1 cellular context compared by ENCODE assay signal in genomic region chr12:6180300-6181051, GRCh38.
TF ChIP-seq lines count a peak whose summit lies in the region.

No MANE protein-coding gene starts in this region.

TF ChIP-seq in HepG2, 621 proteins besides CTCF, POLR2A, EP300 and RAD21 (continued from another document and continues in another):
- TF ChIP-seq DRAP1 (CRISPR knock-in tag; IDR thresholded peaks at IDR 0.05) (peak; percentile 43; the same call in 1 of the 2 replicates), HNRNPL (IDR thresholded peaks at IDR 0.05; ENCODE audit: low read depth, low read length) (peak; percentile 85), MTF1 (CRISPR knock-in tag; IDR thresholded peaks at IDR 0.05) (no peak), SP1 (IDR thresholded peaks at IDR 0.05) (no peak), SP1 (CRISPR knock-in tag; IDR thresholded peaks at IDR 0.05) (no peak), CENPX (CRISPR knock-in tag; IDR thresholded peaks at IDR 0.05) (no peak), SAP130 (CRISPR knock-in tag; IDR thresholded peaks at IDR 0.05; ENCODE audit: low read depth) (peak; percentile 66), TFDP2 (CRISPR knock-in tag; IDR thresholded peaks at IDR 0.05) (no peak), ZSCAN20 (CRISPR knock-in tag; IDR thresholded peaks at IDR 0.05; ENCODE audit: borderline replicate concordance) (no peak), HNF4A (CRISPR knock-in tag; IDR thresholded peaks at IDR 0.05) (peak; percentile 34), GTF2F1 (IDR thresholded peaks at IDR 0.05; ENCODE audit: low read length) (no peak), HNF4G (IDR thresholded peaks at IDR 0.05; ENCODE audit: borderline replicate concordance, low read depth, low read length) (no peak), HNF4G (CRISPR knock-in tag; IDR thresholded peaks at IDR 0.05; ENCODE audit: borderline replicate concordance, low read depth) (peak; percentile 34; the same call in 1 of the 2 replicates), ZNF691 (CRISPR knock-in tag; IDR thresholded peaks at IDR 0.05; ENCODE audit: borderline replicate concordance, low read depth) (no peak; the same call in 1 of the 2 replicates), PAXIP1 (CRISPR knock-in tag; conservative IDR thresholded peaks at IDR 0.05) (peak; percentile 46), ZNF616 (CRISPR knock-in tag; IDR thresholded peaks at IDR 0.05; ENCODE audit: low read depth) (no peak), ZBTB20 (CRISPR knock-in tag; IDR thresholded peaks at IDR 0.05; ENCODE audit: borderline replicate concordance, low read depth) (no peak), ZNF597 (CRISPR knock-in tag; IDR thresholded peaks at IDR 0.05) (no peak), SMARCE1 (IDR thresholded peaks at IDR 0.05; ENCODE audit: borderline replicate concordance) (no peak), NFE2L2 (IDR thresholded peaks at IDR 0.05; ENCODE audit: low read length) (no peak), FOXM1 (CRISPR knock-in tag; IDR thresholded peaks at IDR 0.05) (no peak), ZNF737 (CRISPR knock-in tag; IDR thresholded peaks at IDR 0.05; ENCODE audit: borderline replicate concordance) (no peak), ZNF33A (CRISPR knock-in tag; IDR thresholded peaks at IDR 0.05; ENCODE audit: borderline replicate concordance) (no peak), ZNF331 (CRISPR knock-in tag; IDR thresholded peaks at IDR 0.05) (0 out of 2 replicates have a peak, but pooled peaks have one; percentile 21), ZNF510 (CRISPR knock-in tag; IDR thresholded peaks at IDR 0.05; ENCODE audit: low read depth) (no peak), NR2C2 (CRISPR knock-in tag; IDR thresholded peaks at IDR 0.05; ENCODE audit: borderline replicate concordance) (peak; percentile 82), EEA1 (CRISPR knock-in tag; IDR thresholded peaks at IDR 0.05; ENCODE audit: borderline replicate concordance) (no peak), ZNF766 (CRISPR knock-in tag; IDR thresholded peaks at IDR 0.05; ENCODE audit: borderline replicate concordance) (no peak), CERS6 (CRISPR knock-in tag; IDR thresholded peaks at IDR 0.05) (peak; percentile 12; the same call in 1 of the 2 replicates), RBFOX2 (IDR thresholded peaks at IDR 0.05; ENCODE audit: low read depth, low read length) (0 out of 2 replicates have a peak, but pooled peaks have one; percentile 21), ZNF577 (CRISPR knock-in tag; IDR thresholded peaks at IDR 0.05; ENCODE audit: borderline replicate concordance, low read depth) (no peak), FOXO1 (CRISPR knock-in tag; IDR thresholded peaks at IDR 0.05) (peak; percentile 45; the same call in 1 of the 2 replicates), E2F5 (CRISPR knock-in tag; conservative IDR thresholded peaks at IDR 0.05) (no peak), RXRB (CRISPR knock-in tag; IDR thresholded peaks at IDR 0.05; ENCODE audit: borderline replicate concordance) (0 out of 2 replicates have a peak, but pooled peaks have one; percentile 57), TERF1 (CRISPR knock-in tag; IDR thresholded peaks at IDR 0.05) (no peak), ZNF317 (CRISPR knock-in tag; IDR thresholded peaks at IDR 0.05) (no peak), CEBPZ (IDR thresholded peaks at IDR 0.05; ENCODE audit: low read length) (no peak), ZNF607 (CRISPR knock-in tag; IDR thresholded peaks at IDR 0.05; ENCODE audit: borderline replicate concordance) (no peak), NR2F1 (CRISPR knock-in tag; IDR thresholded peaks at IDR 0.05) (peak; percentile 69 to 87; a peak in 2 of 4 replicates), SALL1 (CRISPR knock-in tag; IDR thresholded peaks at IDR 0.05) (0 out of 2 replicates have a peak, but pooled peaks have one; percentile 31), PCBP2 (optimal IDR thresholded peaks at IDR 0.05; ENCODE audit: low read depth, low read length, poor library complexity, severe bottlenecking) (no peak), NCOR1 (IDR thresholded peaks at IDR 0.05; ENCODE audit: borderline replicate concordance, low read length) (no peak), UBTF (CRISPR knock-in tag; IDR thresholded peaks at IDR 0.05) (peak; percentile 68), DMAP1 (CRISPR knock-in tag; IDR thresholded peaks at IDR 0.05) (0 out of 2 replicates have a peak, but pooled peaks have one; percentile 33), ESRRA (CRISPR knock-in tag; IDR thresholded peaks at IDR 0.05; ENCODE audit: low read depth) (no peak), MXD1 (CRISPR knock-in tag; IDR thresholded peaks at IDR 0.05) (0 out of 2 replicates have a peak, but pooled peaks have one; percentile 38), GABPA (IDR thresholded peaks at IDR 0.05; ENCODE audit: low read depth, low read length) (no peak), GABPA (CRISPR knock-in tag; IDR thresholded peaks at IDR 0.05; ENCODE audit: low read depth) (0 out of 2 replicates have a peak, but pooled peaks have one; percentile 7), TFAP4 (IDR thresholded peaks at IDR 0.05; ENCODE audit: borderline replicate concordance, low read depth) (peak; percentile 27; the same call in 1 of the 2 replicates)
